In genomic region chr17:76816590-76817135, GRCh38 we compare ENCODE assay signal across 8 cellular contexts. TPM values are rescaled to one million over a fixed set of nuclear protein-coding genes. Genes with fewer than 3 reads are reported as not detected.
DNase-seq lines count a peak whose midpoint lies in the region; ATAC-seq, FAIRE-seq and TF ChIP-seq lines count a peak whose summit lies in the region.

No MANE protein-coding gene starts in this region.

- peaks cover 0 to 16% (median 4%) of the 10 kb centered on the region in 3 donors for H3K27me3 ChIP-seq in sigmoid colon

- no peaks in the 10 kb centered on the region for H3K36me3 ChIP-seq in sigmoid colon

- TF ChIP-seq CTCF in 22Rv1 (IDR thresholded peaks at IDR 0.05) (peak; percentile 77), chondrocyte (IDR thresholded peaks at IDR 0.05) (peak; percentile 79), mesothelial cell of epicardium (IDR thresholded peaks at IDR 0.05; ENCODE audit: unreplicated experiment) (peak; percentile 15), sigmoid colon (IDR thresholded peaks at IDR 0.05) (peak in 1 of 4 experiments; percentile 16)

- H3K9me3 Mint-ChIP-seq in chondrocyte (ENCODE audit: low read depth), result no peaks in the 10 kb centered on the region
- H3K9me3 Mint-ChIP-seq in mesothelial cell of epicardium, result no peaks in the 10 kb centered on the region

- no peaks in the 10 kb centered on the region for H3K4me1 ChIP-seq in sigmoid colon

- H3K4me3 ChIP-seq in sigmoid colon, result no peak overlapping the region

- no peak for TF ChIP-seq POLR2A in GM12892 (IDR thresholded peaks at IDR 0.05; ENCODE audit: low read depth, low read length)
- TF ChIP-seq POLR2A in sigmoid colon (IDR thresholded peaks at IDR 0.05), result no peak

- H3K36me3 Mint-ChIP-seq in chondrocyte (ENCODE audit: low read depth) (no peaks in the 10 kb centered on the region), mesothelial cell of epicardium (no peaks in the 10 kb centered on the region)

- H3K27ac Mint-ChIP-seq in chondrocyte (ENCODE audit: unreplicated experiment) (peak overlapping the region; percentile 41), mesothelial cell of epicardium (no peak overlapping the region)

- H3K4me1 Mint-ChIP-seq in chondrocyte (ENCODE audit: low read depth) (no peaks in the 10 kb centered on the region), mesothelial cell of epicardium (peaks cover 2% of the 10 kb centered on the region)

- no peak for TF ChIP-seq EP300 in sigmoid colon (IDR thresholded peaks at IDR 0.05)

- 7% methylated on average over 8 of the region's 8 CpGs for WGBS in sigmoid colon, 2 donors

- H3K9me3 ChIP-seq in sigmoid colon, result no peaks in the 10 kb centered on the region

- no peak for DNase-seq in GM12892 (ENCODE audit: insufficient read length)
- DNase-seq in NCI-H345 (lab: John Stamatoyannopoulos, UW), result peak; percentile 60
- DNase-seq in chondrocyte (ENCODE audit: low spot score), result no peak
- no peak for DNase-seq in mesothelial cell of epicardium (ENCODE audit: low spot score in 2 of 2, unreplicated experiment in 2 of 2)
- peak; percentile 27 to 76 (median 50) for DNase-seq in stimulated activated naive CD4-positive, alpha-beta T cell (lab: John Stamatoyannopoulos, UW)
- no peak for DNase-seq in sigmoid colon

- H3K27me3 Mint-ChIP-seq in chondrocyte (ENCODE audit: low read depth), result peaks cover 34% of the 10 kb centered on the region
- peaks cover 9% of the 10 kb centered on the region for H3K27me3 Mint-ChIP-seq in mesothelial cell of epicardium (ENCODE audit: low read depth)

- intact Hi-C loops in sigmoid colon (cut with DNase I), result no loop called here

- no peak overlapping the region for H3K27ac ChIP-seq in 22Rv1
- H3K27ac ChIP-seq in sigmoid colon, result no peak overlapping the region

- H3K4me3 Mint-ChIP-seq in chondrocyte (ENCODE audit: unreplicated experiment) (no peak overlapping the region), mesothelial cell of epicardium (no peak overlapping the region)

- peak; percentile 5 for FAIRE-seq in GM12892 (lab: Jason Lieb, UNC)

- ATAC-seq in activated CD4-positive, CD25-positive, alpha-beta regulatory T cell treated with anti-CD3 and anti-CD28 coated beads, Interleukin-2, amount 50 U/mL, for 24 hours, result peak; percentile 38 to 59

RNA-seq across cellular contexts. Expression of gene MGAT5B, which starts 51.5 kb away (rescaled TPM):
- not detected for polyA plus RNA-seq in GM12892 (2012; ENCODE audit: missing spikeins)
- total RNA-seq in chondrocyte, result 0.20 to 0.33 TPM (median 0.31 TPM) in 3 replicates
- total RNA-seq in mesothelial cell of epicardium, result 0.47 to 1.0 TPM (median 0.78 TPM) in 3 replicates
- under 1 TPM; 0.16 to 0.83 (median 0.49) TPM for total RNA-seq in sigmoid colon
- under 1 TPM in 1 of 3 donors, not detected in 2; 0.51 TPM for polyA plus RNA-seq in sigmoid colon

Comparison
In these comparisons a context has a peak if more than half of its experiments do, and no peak if none do; other contexts are left out.
1. DNase-seq: peak in NCI-H345 (single experiment) and stimulated activated naive CD4-positive, alpha-beta T cell (6 of 6); none in GM12892 (single experiment), chondrocyte (single experiment), mesothelial cell of epicardium (0 of 2) and sigmoid colon (single experiment).